Comparison of ENCODE assay signal across 9 cellular contexts in the genomic region with DNA sequence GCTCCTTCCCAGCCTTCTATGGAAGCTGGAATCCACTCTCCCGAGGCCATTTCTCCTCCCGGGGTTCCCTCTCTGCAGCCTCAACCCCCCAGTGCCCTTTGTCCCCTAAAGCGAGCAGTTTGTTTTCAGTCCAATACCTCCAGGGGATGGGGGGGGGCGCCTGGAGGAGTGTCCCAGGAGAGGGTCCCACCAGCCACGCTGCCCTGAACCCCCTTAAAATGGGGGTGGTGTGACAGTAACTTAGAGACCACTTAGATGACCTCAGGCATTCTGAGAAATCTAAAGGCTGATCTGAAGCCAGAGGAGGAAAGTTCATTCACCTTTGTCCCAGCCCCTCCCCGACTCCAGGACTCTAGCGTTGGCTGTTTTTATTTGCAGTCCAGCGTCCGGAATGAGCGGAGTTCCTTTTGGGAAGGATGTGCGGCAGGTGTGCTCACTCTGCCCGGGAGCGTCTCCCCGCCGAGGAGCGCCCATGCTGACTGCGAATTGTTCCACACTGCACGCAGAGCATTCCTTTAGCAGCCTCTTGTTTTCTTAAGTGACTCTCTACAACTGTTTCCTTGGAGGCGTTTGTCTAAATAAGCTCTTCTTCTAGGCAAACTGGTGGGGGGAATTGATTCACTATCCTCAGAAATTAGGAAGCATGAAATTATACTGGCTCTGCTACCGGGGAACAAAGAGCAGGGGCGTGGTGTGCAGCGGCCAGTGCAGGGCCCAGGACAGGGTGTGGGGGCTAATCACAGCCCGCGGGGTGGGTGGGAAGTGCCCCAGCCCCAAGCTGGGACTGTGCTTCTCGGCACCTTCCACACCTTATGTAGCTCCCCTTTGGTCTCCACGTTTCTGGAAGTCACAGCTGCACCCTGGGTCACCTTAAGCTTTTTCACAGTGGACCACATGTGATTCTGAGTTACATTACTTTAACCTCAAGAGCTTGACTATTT. TPM values are rescaled to one million over a fixed set of nuclear protein-coding genes. Genes with fewer than 3 reads are reported as not detected.
DNase-seq lines count a peak whose midpoint lies in the region; ATAC-seq, FAIRE-seq and TF ChIP-seq lines count a peak whose summit lies in the region.
"Had no signal": no experiment of that assay in that cellular context is flagged by ENCODE, and none has a peak within 500 bp of the region (broad histone marks: within the 10 kb centered on the region; RNA-seq: fewer than 3 reads in every experiment).

No MANE protein-coding gene starts in this region.

- peaks cover 34% of the 10 kb centered on the region for H3K4me1 ChIP-seq in body of pancreas
- H3K4me1 ChIP-seq in small intestine (ENCODE audit: control insufficient read depth in 2 of 2, insufficient read depth in 1 of 2, low read depth in 1 of 2, low read length in 1 of 2), result peaks cover 2 to 6% of the 10 kb centered on the region in 2 donors

- H3K27me3 ChIP-seq in body of pancreas (no peaks in the 10 kb centered on the region), small intestine (ENCODE audit: control insufficient read depth in 2 of 2, insufficient read depth in 2 of 2, low read length in 2 of 2) (no peaks in the 10 kb centered on the region)

- no peak for TF ChIP-seq POLR2A in body of pancreas (IDR thresholded peaks at IDR 0.05)

- H3K27ac ChIP-seq in body of pancreas, result peak overlapping the region; percentile 46 to 84 (median 69)
- H3K27ac ChIP-seq in small intestine (ENCODE audit: low read depth in 1 of 2, low read length in 1 of 2), result peak overlapping the region; percentile 81 to 92

- CTCF ChIA-PET in activated CD8-positive, alpha-beta T cell treated with anti-CD3 and anti-CD28 coated beads, Interleukin-2, amount 10 ng/mL, durations not matched to agents 7 days and 5 days (lab: Charles Lee), result interaction anchor here (1.3 kb wide), 1 partner anchor 46 kb away, joined by 3 read pairs; a partner anchor contains a TSS

- WGBS in body of pancreas, 2 donors, result 43 to 49% methylated on average over 23 to 26 of the region's 26 CpGs
- WGBS in small intestine, 3 donors, result 11 to 48% (median 32%) methylated on average over 26 of the region's 26 CpGs

- H3K36me3 ChIP-seq in body of pancreas (replicated peaks in 1 of 2; ENCODE audit: insufficient read depth in 1 of 2, low read depth in 2 of 2) (no peaks in the 10 kb centered on the region), small intestine (ENCODE audit: control insufficient read depth in 2 of 2, insufficient read depth in 2 of 2, low read length in 2 of 2) (no peaks in the 10 kb centered on the region)

- DNase-seq in HFF-Myc (ENCODE audit: extremely low read depth, low read depth), result no peak
- peak in 1 of 4 donors; percentile 26 for DNase-seq in body of pancreas
- peak; percentile 63 for DNase-seq in kidney tubule cell (ENCODE audit: low spot score)
- DNase-seq in small intestine, result peak; percentile 84
- no peak for DNase-seq in NOMO-1 treated with dmso at 0.1 percent for 144 hours (lab: John Stamatoyannopoulos, UW; ENCODE audit: unreplicated experiment)
- DNase-seq in endothelial cell (ENCODE audit: low spot score), result no peak
- no peak for DNase-seq in activated CD8-positive, alpha-beta T cell treated with anti-CD3 and anti-CD28 coated beads, Interleukin-2, amount 10 ng/mL, durations not matched to agents 7 days and 5 days

- ATAC-seq in body of pancreas, result peak; percentile 18
- no peak for ATAC-seq in GM21786 (IDR thresholded peaks at IDR 0.05; ENCODE audit: unreplicated experiment)
- ATAC-seq in activated CD8-positive, alpha-beta T cell treated with anti-CD3 and anti-CD28 coated beads, Interleukin-2, amount 10 ng/mL, durations not matched to agents 7 days and 5 days, result no peak

- no peak for TF ChIP-seq CTCF in HFF-Myc (IDR thresholded peaks at IDR 0.05; ENCODE audit: low read depth, low read length, missing control alignments)
- TF ChIP-seq CTCF in body of pancreas (IDR thresholded peaks at IDR 0.05), result no peak
- no peak for TF ChIP-seq CTCF in endothelial cell (IDR thresholded peaks at IDR 0.05; ENCODE audit: unreplicated experiment)

- no peak for FAIRE-seq in small intestine (lab: Jason Lieb, UNC)

- POLR2A ChIA-PET in activated CD8-positive, alpha-beta T cell treated with anti-CD3 and anti-CD28 coated beads, Interleukin-2, amount 10 ng/mL, durations not matched to agents 7 days and 5 days (lab: Charles Lee), result interaction anchor here (0.9 kb wide), 1 partner anchor 47 kb away, joined by 3 read pairs; a partner anchor contains a TSS

- H3K9me3 ChIP-seq in body of pancreas (no peaks in the 10 kb centered on the region), small intestine (ENCODE audit: control insufficient read depth, low read depth) (no peaks in the 10 kb centered on the region)

- peak overlapping the region; percentile 19 for H3K4me3 ChIP-seq in HFF-Myc (replicated peaks; ENCODE audit: low read depth, low read length)
- no peak overlapping the region for H3K4me3 ChIP-seq in body of pancreas
- H3K4me3 ChIP-seq in small intestine (ENCODE audit: low read depth in 1 of 2, low read length in 2 of 2), result peak overlapping the region in 1 of 2 donors; percentile 12

- no peaks in the 10 kb centered on the region for H3K9me3 Mint-ChIP-seq in endothelial cell (ENCODE audit: unreplicated experiment)
- no peaks in the 10 kb centered on the region for H3K9me3 Mint-ChIP-seq in activated CD8-positive, alpha-beta T cell treated with anti-CD3 and anti-CD28 coated beads, Interleukin-2, amount 10 ng/mL, durations not matched to agents 7 days and 5 days (ENCODE audit: insufficient read depth)
- H3K9me3 Mint-ChIP-seq: central memory CD8-positive, alpha-beta T cell had no signal

- no peak overlapping the region for H3K27ac Mint-ChIP-seq in endothelial cell (ENCODE audit: unreplicated experiment)
- H3K27ac Mint-ChIP-seq in activated CD8-positive, alpha-beta T cell treated with anti-CD3 and anti-CD28 coated beads, Interleukin-2, amount 10 ng/mL, durations not matched to agents 7 days and 5 days, result no peak overlapping the region

- no peak overlapping the region for H3K4me3 Mint-ChIP-seq in endothelial cell (ENCODE audit: unreplicated experiment)
- no peak overlapping the region for H3K4me3 Mint-ChIP-seq in activated CD8-positive, alpha-beta T cell treated with anti-CD3 and anti-CD28 coated beads, Interleukin-2, amount 10 ng/mL, durations not matched to agents 7 days and 5 days
- H3K4me3 Mint-ChIP-seq: central memory CD8-positive, alpha-beta T cell had no signal

- intact Hi-C loops in body of pancreas (cut with DNase I), result no loop called here

- peaks cover 4% of the 10 kb centered on the region for H3K36me3 Mint-ChIP-seq in endothelial cell (ENCODE audit: low read depth, unreplicated experiment)
- H3K36me3 Mint-ChIP-seq in activated CD8-positive, alpha-beta T cell treated with anti-CD3 and anti-CD28 coated beads, Interleukin-2, amount 10 ng/mL, durations not matched to agents 7 days and 5 days (ENCODE audit: low read depth), result peaks cover 3% of the 10 kb centered on the region

- peaks cover 36% of the 10 kb centered on the region for H3K4me1 Mint-ChIP-seq in endothelial cell (ENCODE audit: unreplicated experiment)
- H3K4me1 Mint-ChIP-seq in activated CD8-positive, alpha-beta T cell treated with anti-CD3 and anti-CD28 coated beads, Interleukin-2, amount 10 ng/mL, durations not matched to agents 7 days and 5 days (ENCODE audit: low read depth), result peaks cover 52% of the 10 kb centered on the region

- peaks cover 4% of the 10 kb centered on the region for H3K27me3 Mint-ChIP-seq in endothelial cell (ENCODE audit: unreplicated experiment)
- no peaks in the 10 kb centered on the region for H3K27me3 Mint-ChIP-seq in activated CD8-positive, alpha-beta T cell treated with anti-CD3 and anti-CD28 coated beads, Interleukin-2, amount 10 ng/mL, durations not matched to agents 7 days and 5 days (ENCODE audit: low read depth)
- H3K27me3 Mint-ChIP-seq: central memory CD8-positive, alpha-beta T cell had no signal

RNA-seq across cellular contexts. Expression of a gene that starts 46.3 kb away (rescaled TPM):
- total RNA-seq in body of pancreas, result 10 to 100 TPM; 35.6 to 44.1 TPM
- 10 to 100 TPM; 21.0 to 94.2 (median 35.9) TPM for polyA plus RNA-seq in small intestine
- 92.7 TPM for total RNA-seq in endothelial cell (ENCODE audit: unreplicated experiment)
- total RNA-seq in activated CD8-positive, alpha-beta T cell treated with anti-CD3 and anti-CD28 coated beads, Interleukin-2, amount 10 ng/mL, durations not matched to agents 7 days and 5 days, result 10 to 100 TPM; 51.3 to 52.4 TPM

Comparison
In these comparisons a context has a peak if more than half of its experiments do, and no peak if none do; other contexts are left out.
1. DNase-seq: peak in kidney tubule cell (single experiment) and small intestine (single experiment); none in HFF-Myc (single experiment), NOMO-1 treated with dmso at 0.1 percent for 144 hours (single experiment), endothelial cell (single experiment) and activated CD8-positive, alpha-beta T cell treated with anti-CD3 and anti-CD28 coated beads, Interleukin-2, amount 10 ng/mL, durations not matched to agents 7 days and 5 days (single experiment).